8 cellular contexts compared by ENCODE assay signal in genomic region chr14:50312734-50313054, GRCh38.
A peak's percentile ranks its signal among the peaks of the same experiment; 100 is the strongest.
DNase-seq lines count a peak whose midpoint lies in the region; TF ChIP-seq lines count a peak whose summit lies in the region.

No MANE protein-coding gene starts in this region.

- no peaks in the 10 kb centered on the region for H3K36me3 ChIP-seq in mucosa of rectum (ENCODE audit: control insufficient read depth in 2 of 2, insufficient read depth in 2 of 2, low read length in 2 of 2)

- DNase-seq in NCI-H1417 (lab: John Stamatoyannopoulos, UW), result peak; percentile 74 to 94 (median 93)
- DNase-seq in NCI-H1417 treated with DMSO at 0.1 percent for 48 hours (lab: John Stamatoyannopoulos, UW), result no peak
- DNase-seq in HEK293T (ENCODE audit: extremely low spot score), result no peak
- peak; percentile 82 for DNase-seq in NCI-H510A treated with DMSO at 0.1 percent for 48 hours (lab: John Stamatoyannopoulos, UW)
- peak in 3 of 61 donors; percentile 52 to 78 (median 53) for DNase-seq in caudate nucleus (lab: John Stamatoyannopoulos, UW)
- DNase-seq in retina, result no peak
- no peak for DNase-seq in Ammon's horn (ENCODE audit: low spot score)

- H3K27ac ChIP-seq in caudate nucleus (ENCODE audit: low read depth, low read length) (peak overlapping the region; percentile 96), mucosa of rectum (ENCODE audit: low read depth in 2 of 2, low read length in 2 of 2) (peak overlapping the region; percentile 94 to 97)

- H3K4me1 ChIP-seq in mucosa of rectum (ENCODE audit: control insufficient read depth in 2 of 2, insufficient read depth in 2 of 2, low read length in 2 of 2), result peaks cover 17% of the 10 kb centered on the region in 2 donors

- H3K9ac ChIP-seq in mucosa of rectum (ENCODE audit: low read depth in 1 of 2, low read length in 2 of 2), result peak overlapping the region; percentile 75 to 92

- CTCF ChIA-PET in HEK293T (lab: Yijun Ruan, JAX), result interaction anchor here (0.8 to 1.7 kb wide), 3 partner anchors 8 to 447 kb away, joined by 3 to 8 read pairs (median 3); no protein-coding TSS in a partner anchor

- no peaks in the 10 kb centered on the region for H3K27me3 ChIP-seq in mucosa of rectum (ENCODE audit: control insufficient read depth in 2 of 2, insufficient read depth in 2 of 2, low read length in 2 of 2)

- POLR2A ChIA-PET in HEK293T (lab: Yijun Ruan, JAX), result interaction anchor here (0.6 to 3.4 kb wide), 14 partner anchors 9 to 517 kb away, joined by 3 to 35 read pairs (median 4); partner anchors contain the start of genes CDKL1 and MAP4K5

- H3K4me3 ChIP-seq in mucosa of rectum (ENCODE audit: low read length in 2 of 2), result peak overlapping the region; percentile 95 to 97

- no peaks in the 10 kb centered on the region for H3K9me3 ChIP-seq in mucosa of rectum (ENCODE audit: control insufficient read depth in 2 of 2, low read length in 2 of 2)

TF ChIP-seq in HEK293T, 16 proteins besides CTCF, POLR2A, EP300 and RAD21:
- TF ChIP-seq PKNOX1 (IDR thresholded peaks at IDR 0.05) (peak; percentile 82), L3MBTL2 (conservative IDR thresholded peaks at IDR 0.05) (no peak), ELF4 (IDR thresholded peaks at IDR 0.05) (no peak)

Comparison
In these comparisons a context has a peak if more than half of its experiments do, and no peak if none do; other contexts are left out.
1. DNase-seq: peak in NCI-H1417 (3 of 3) and NCI-H510A treated with DMSO at 0.1 percent for 48 hours (single experiment); none in NCI-H1417 treated with DMSO at 0.1 percent for 48 hours (single experiment), HEK293T (single experiment), retina (single experiment) and Ammon's horn (single experiment).